Comparison of ENCODE assay signal across 19 cellular contexts in the genomic region with DNA sequence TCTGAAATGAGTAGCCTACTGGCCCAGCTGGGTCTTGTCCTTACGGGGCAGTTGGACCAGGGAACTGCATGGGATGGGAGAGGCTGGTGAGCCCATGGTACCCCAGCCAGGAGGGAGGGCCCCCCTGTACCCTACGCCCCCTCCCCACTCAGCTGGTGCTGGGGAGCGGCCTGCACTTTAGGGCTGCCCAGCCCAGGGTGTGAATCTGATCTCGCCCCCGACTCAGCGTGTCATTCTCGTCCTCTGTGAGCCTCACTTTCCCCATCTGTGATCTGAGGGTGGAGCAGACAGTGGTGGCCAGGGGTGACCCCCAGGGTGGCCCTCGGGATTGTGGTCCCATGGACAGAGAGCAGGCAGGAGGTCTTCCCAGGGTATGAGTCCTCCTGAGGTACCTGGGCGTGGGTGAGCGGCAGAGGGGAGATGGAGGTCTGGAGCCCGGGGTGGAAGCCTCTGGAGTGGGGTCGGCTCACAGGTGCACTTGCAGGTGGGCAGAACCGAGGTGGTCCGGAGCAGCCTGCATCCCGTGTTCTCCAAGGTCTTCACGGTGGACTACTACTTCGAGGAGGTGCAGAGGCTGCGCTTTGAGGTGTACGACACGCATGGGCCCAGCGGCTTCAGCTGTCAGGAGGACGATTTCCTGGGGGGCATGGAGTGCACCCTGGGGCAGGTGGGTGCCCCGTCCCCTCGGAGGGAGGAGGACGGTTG. TPM values are rescaled to one million over a fixed set of nuclear protein-coding genes. Genes with fewer than 3 reads are reported as not detected.
DNase-seq lines count a peak whose midpoint lies in the region; ATAC-seq, FAIRE-seq and TF ChIP-seq lines count a peak whose summit lies in the region.
"Had no signal": no experiment of that assay in that cellular context is flagged by ENCODE, and none has a peak within 500 bp of the region (broad histone marks: within the 10 kb centered on the region; RNA-seq: fewer than 3 reads in every experiment).

No MANE protein-coding gene starts in this region.

- DNase-seq in BE2C (no peak), kidney (peak; percentile 71), NCI-H187 treated with DMSO at 0.1 percent for 48 hours (lab: John Stamatoyannopoulos, UW) (no peak)
- no peak for DNase-seq in activated naive CD4-positive, alpha-beta T cell treated with anti-CD3 and anti-CD28 coated beads, Interleukin-2, amount 50 U/mL, for 72 hours (ENCODE audit: low spot score in 2 of 2)
- DNase-seq: activated CD4-positive, alpha-beta T cell treated with anti-CD3 and anti-CD28 coated beads for 48 hours; activated T-cell treated with anti-CD3 and anti-CD28 coated beads for 4 hours; Kasumi-1; left ventricle myocardium superior; NCI-H1417 treated with DMSO at 0.1 percent for 48 hours; NCI-H446; posterior cingulate gyrus; stimulated activated naive CD4-positive, alpha-beta T cell treated with Interleukin-2 at 50 U/mL for 16 hours; T1000 had no signal

- no peak overlapping the region for H3K27ac ChIP-seq in kidney (ENCODE audit: low read depth in 2 of 2, low read length in 2 of 2)

- no peaks in the 10 kb centered on the region for H3K36me3 ChIP-seq in BE2C
- H3K36me3 ChIP-seq in ES-I3 (ENCODE audit: insufficient read depth, low read length), result peaks cover 3% of the 10 kb centered on the region; the same call in 1 of the 2 replicates
- no peaks in the 10 kb centered on the region for H3K36me3 ChIP-seq in kidney (ENCODE audit: control insufficient read depth in 1 of 2, insufficient read depth in 2 of 2, low read length in 2 of 2)

- no peaks in the 10 kb centered on the region for H3K9me3 Mint-ChIP-seq in activated T-helper 17 cell treated with anti-CD3 and anti-CD28 coated beads, Interleukin-2, amount 50 U/mL, for 72 hours
- H3K9me3 Mint-ChIP-seq in activated naive CD4-positive, alpha-beta T cell treated with anti-CD3 and anti-CD28 coated beads, Interleukin-2, amount 50 U/mL, for 72 hours, result no peaks in the 10 kb centered on the region
- H3K9me3 Mint-ChIP-seq: CD4-positive, alpha-beta memory T cell; type B pancreatic cell had no signal

- peak overlapping the region; percentile 12 for H3K4me3 Mint-ChIP-seq in activated T-helper 17 cell treated with anti-CD3 and anti-CD28 coated beads, Interleukin-2, amount 50 U/mL, for 72 hours
- H3K4me3 Mint-ChIP-seq: type B pancreatic cell had no signal

- H3K9ac ChIP-seq in ES-I3 (ENCODE audit: low read depth, low read length) (peak overlapping the region; percentile 51; the same call in 1 of the 2 replicates), kidney (ENCODE audit: low read length in 2 of 2) (no peak overlapping the region)

- FAIRE-seq in kidney (lab: Jason Lieb, UNC), result no peak
- FAIRE-seq: frontal cortex had no signal

- peaks cover under 1% of the 10 kb centered on the region for H3K4me1 Mint-ChIP-seq in activated T-helper 17 cell treated with anti-CD3 and anti-CD28 coated beads, Interleukin-2, amount 50 U/mL, for 72 hours

- H3K27me3 Mint-ChIP-seq in activated T-helper 17 cell treated with anti-CD3 and anti-CD28 coated beads, Interleukin-2, amount 50 U/mL, for 72 hours, result no peaks in the 10 kb centered on the region

- peaks cover 10% of the 10 kb centered on the region for H3K27me3 ChIP-seq in BE2C

- no peak for TF ChIP-seq CTCF in BE2C (IDR thresholded peaks at IDR 0.05; ENCODE audit: low read depth, low read length)
- no peak for TF ChIP-seq CTCF in kidney (IDR thresholded peaks at IDR 0.05; ENCODE audit: borderline replicate concordance, extremely low read depth, insufficient read depth)

- intact Hi-C loops in kidney (cut with DNase I), result loop anchor here (10.0 kb wide), 1 partner anchor 68 kb away; no protein-coding TSS in a partner anchor

- H3K4me3 ChIP-seq in BE2C (ENCODE audit: low read depth, low read length) (peak overlapping the region; percentile 44), kidney (ENCODE audit: low read length in 2 of 2) (no peak overlapping the region)

- H3K4me1 ChIP-seq in BE2C, result peaks cover under 1% of the 10 kb centered on the region; the same call in 1 of the 2 replicates
- peaks cover 10% of the 10 kb centered on the region; the same call in 1 of the 2 replicates for H3K4me1 ChIP-seq in ES-I3 (ENCODE audit: insufficient read depth, low read length)
- H3K4me1 ChIP-seq in kidney (ENCODE audit: control insufficient read depth in 1 of 2, insufficient read depth in 1 of 2, low read depth in 1 of 2, low read length in 2 of 2), result peaks cover 4 to 13% of the 10 kb centered on the region in 2 donors

- H3K9me3 ChIP-seq in BE2C (no peaks in the 10 kb centered on the region; the same call in 1 of the 2 replicates), ES-I3 (ENCODE audit: control insufficient read depth, insufficient read depth, low read length) (no peaks in the 10 kb centered on the region), kidney (ENCODE audit: control insufficient read depth in 1 of 2, low read length in 2 of 2) (no peaks in the 10 kb centered on the region)

- H3K36me3 Mint-ChIP-seq in activated T-helper 17 cell treated with anti-CD3 and anti-CD28 coated beads, Interleukin-2, amount 50 U/mL, for 72 hours (ENCODE audit: low read depth), result no peaks in the 10 kb centered on the region
- no peaks in the 10 kb centered on the region for H3K36me3 Mint-ChIP-seq in activated naive CD4-positive, alpha-beta T cell treated with anti-CD3 and anti-CD28 coated beads, Interleukin-2, amount 50 U/mL, for 72 hours
- H3K36me3 Mint-ChIP-seq: CD4-positive, alpha-beta memory T cell; type B pancreatic cell had no signal

- no peak for ATAC-seq in activated T-helper 17 cell treated with anti-CD3 and anti-CD28 coated beads, Interleukin-2, amount 50 U/mL, for 72 hours (replicated peaks)
- ATAC-seq in HG03139 (IDR thresholded peaks at IDR 0.05; ENCODE audit: unreplicated experiment), result no peak
- no peak for ATAC-seq in activated naive CD4-positive, alpha-beta T cell treated with anti-CD3 and anti-CD28 coated beads, Interleukin-2, amount 50 U/mL, for 72 hours
- ATAC-seq: left ventricle myocardium superior had no signal

- H3K27ac Mint-ChIP-seq in activated T-helper 17 cell treated with anti-CD3 and anti-CD28 coated beads, Interleukin-2, amount 50 U/mL, for 72 hours, result no peak overlapping the region
- H3K27ac Mint-ChIP-seq in activated naive CD4-positive, alpha-beta T cell treated with anti-CD3 and anti-CD28 coated beads, Interleukin-2, amount 50 U/mL, for 72 hours, result no peak overlapping the region
- H3K27ac Mint-ChIP-seq: type B pancreatic cell had no signal

RNA-seq across cellular contexts. Expression of a gene that starts 1.6 kb away (rescaled TPM):
- 14.5 TPM for polyA plus RNA-seq in BE2C (2012; ENCODE audit: insufficient read depth, insufficient read length, low read depth)
- total RNA-seq in activated T-helper 17 cell treated with anti-CD3 and anti-CD28 coated beads, Interleukin-2, amount 50 U/mL, for 72 hours, result 10 to 100 TPM; 11.1 to 44.7 TPM
- 13.7 TPM for total RNA-seq in kidney
- polyA plus RNA-seq in kidney (ENCODE audit: insufficient read depth, low read depth, low replicate concordance), result 1.5 TPM
- 10 to 100 TPM in 1 of 2 donors, 1 to 10 TPM in 1; 2.8 to 28.2 TPM for total RNA-seq in activated naive CD4-positive, alpha-beta T cell treated with anti-CD3 and anti-CD28 coated beads, Interleukin-2, amount 50 U/mL, for 72 hours
- total RNA-seq: left ventricle myocardium superior had no signal

RNA-seq across cellular contexts. Expression of a gene that starts 16.7 kb away (rescaled TPM):
- 3,732 TPM for polyA plus RNA-seq in BE2C (2012; ENCODE audit: insufficient read depth, insufficient read length, low read depth)
- 1,000 to 10,000 TPM; 2,683 to 3,154 TPM for total RNA-seq in activated T-helper 17 cell treated with anti-CD3 and anti-CD28 coated beads, Interleukin-2, amount 50 U/mL, for 72 hours
- total RNA-seq in kidney, result 1,694 TPM
- 3,146 TPM for polyA plus RNA-seq in kidney (ENCODE audit: insufficient read depth, low read depth, low replicate concordance)
- total RNA-seq in activated naive CD4-positive, alpha-beta T cell treated with anti-CD3 and anti-CD28 coated beads, Interleukin-2, amount 50 U/mL, for 72 hours, result 1,000 to 10,000 TPM; 2,832 to 2,975 TPM

RNA-seq across cellular contexts. Expression of a gene that starts 36.2 kb away (rescaled TPM):
- 0.91 TPM for polyA plus RNA-seq in BE2C (2012; ENCODE audit: insufficient read depth, insufficient read length, low read depth)
- not detected for total RNA-seq in activated T-helper 17 cell treated with anti-CD3 and anti-CD28 coated beads, Interleukin-2, amount 50 U/mL, for 72 hours
- total RNA-seq in kidney, result 24.2 TPM
- polyA plus RNA-seq in kidney (ENCODE audit: insufficient read depth, low read depth, low replicate concordance), result 433 TPM
- total RNA-seq in activated naive CD4-positive, alpha-beta T cell treated with anti-CD3 and anti-CD28 coated beads, Interleukin-2, amount 50 U/mL, for 72 hours, result not detected
- total RNA-seq: CD4-positive, alpha-beta memory T cell; left ventricle myocardium superior had no signal
- polyA plus RNA-seq: CD4-positive, alpha-beta memory T cell had no signal

Comparison
In these comparisons a context has a peak if more than half of its experiments do, and no peak if none do; other contexts are left out.
1. RNA of a gene that starts 36.2 kb away (total RNA-seq): 24.2 TPM in kidney (single experiment); not detected in activated T-helper 17 cell treated with anti-CD3 and anti-CD28 coated beads, Interleukin-2, amount 50 U/mL, for 72 hours and not detected in activated naive CD4-positive, alpha-beta T cell treated with anti-CD3 and anti-CD28 coated beads, Interleukin-2, amount 50 U/mL, for 72 hours; every median in the first group is over 10 times any median in the second.